9 cellular contexts compared by ENCODE assay signal in the genomic region with DNA sequence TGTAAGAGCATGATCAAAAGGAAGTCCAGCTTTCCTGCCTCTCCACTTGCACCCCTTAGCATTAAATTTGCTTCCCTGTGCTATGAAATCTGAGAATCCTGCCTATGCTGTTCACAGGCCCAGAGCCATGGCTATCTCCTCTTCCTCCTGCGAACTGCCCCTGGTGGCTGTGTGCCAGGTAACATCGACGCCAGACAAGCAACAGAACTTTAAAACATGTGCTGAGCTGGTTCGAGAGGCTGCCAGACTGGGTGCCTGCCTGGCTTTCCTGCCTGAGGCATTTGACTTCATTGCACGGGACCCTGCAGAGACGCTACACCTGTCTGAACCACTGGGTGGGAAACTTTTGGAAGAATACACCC. TPM values are rescaled to one million over a fixed set of nuclear protein-coding genes. Genes with fewer than 3 reads are reported as not detected.
DNase-seq lines count a peak whose midpoint lies in the region; ATAC-seq and TF ChIP-seq lines count a peak whose summit lies in the region.
"Had no signal": no experiment of that assay in that cellular context is flagged by ENCODE, and none has a peak within 500 bp of the region (broad histone marks: within the 10 kb centered on the region; RNA-seq: fewer than 3 reads in every experiment).

No MANE protein-coding gene starts in this region.

- no peaks in the 10 kb centered on the region for H3K9me3 Mint-ChIP-seq in neural crest cell

- peak overlapping the region; percentile 27 for H3K27ac Mint-ChIP-seq in neural crest cell (ENCODE audit: unreplicated experiment)

- H3K4me3 ChIP-seq in GM12865 (ENCODE audit: low read depth, low read length) (peak overlapping the region; percentile 74), SK-N-MC (peak overlapping the region; percentile 94)

- H3K4me1 Mint-ChIP-seq in neural crest cell: peaks cover 37% of the 10 kb centered on the region

- H3K4me3 Mint-ChIP-seq in neural crest cell: peak overlapping the region; percentile 98

- H3K27me3 Mint-ChIP-seq in neural crest cell (ENCODE audit: low read depth): no peaks in the 10 kb centered on the region

- H3K27ac ChIP-seq in SK-N-MC: no peak overlapping the region
- peak overlapping the region; percentile 97 for H3K27ac ChIP-seq in epithelial cell of prostate

- peaks cover 11% of the 10 kb centered on the region for H3K36me3 Mint-ChIP-seq in neural crest cell (ENCODE audit: low read depth)

- peaks cover 55% of the 10 kb centered on the region for H3K36me3 ChIP-seq in SK-N-MC (ENCODE audit: insufficient read depth, low read length)

- ATAC-seq in HG02840 (IDR thresholded peaks at IDR 0.05; ENCODE audit: low FRiP score, unreplicated experiment) (no peak), GM18498 (IDR thresholded peaks at IDR 0.05; ENCODE audit: unreplicated experiment) (no peak)

- peak overlapping the region; percentile 90 for H3K9ac ChIP-seq in SK-N-MC (ENCODE audit: insufficient read length)

- peak; percentile 1 for TF ChIP-seq CTCF in GM12865 (IDR thresholded peaks at IDR 0.05; ENCODE audit: insufficient read depth, low read depth, low read length, missing control alignments)
- TF ChIP-seq CTCF in neural crest cell (conservative IDR thresholded peaks at IDR 0.05): no peak

- DNase-seq in GM12865 (ENCODE audit: low read depth): peak; percentile 22
- DNase-seq in SK-N-MC (ENCODE audit: low read depth, low spot score): no peak
- no peak for DNase-seq in epithelial cell of prostate (ENCODE audit: low read depth, low spot score)
- no peak for DNase-seq in neural crest cell (ENCODE audit: low read depth, low spot score)
- no peak for DNase-seq in kidney glomerular epithelial cell (lab: John Stamatoyannopoulos, UW)
- DNase-seq in HK-2 (ENCODE audit: unreplicated experiment): no peak

- H3K9me3 ChIP-seq in SK-N-MC (ENCODE audit: low read depth, low read length): no peaks in the 10 kb centered on the region

RNA-seq across cellular contexts. Expression of a gene that starts 1.1 kb away (rescaled TPM):
- 48.6 and 53.9 TPM in 2 replicates for total RNA-seq in neural crest cell

RNA-seq across cellular contexts. Expression of a gene that starts 1.2 kb away (rescaled TPM):
- 90.0 and 99.5 TPM in 2 replicates for total RNA-seq in neural crest cell

RNA-seq across cellular contexts. Expression of a gene that starts 13.5 kb away (rescaled TPM):
- total RNA-seq in neural crest cell: 35.1 and 36.2 TPM in 2 replicates

RNA-seq across cellular contexts. Expression of a gene that starts 20.8 kb away (rescaled TPM):
- 8.0 and 9.1 TPM in 2 replicates for total RNA-seq in neural crest cell
- total RNA-seq: T-helper 1 cell treated with Interleukin-12 subunit alpha and Interleukin-12 subunit beta and Interleukin-4 antibody, amounts not matched to agents 30 ng/mL and 1 ng/mL, for 36 hours had no signal

RNA-seq across cellular contexts. Expression of a gene that starts 29.6 kb away (rescaled TPM):
- not detected in 2 replicates for total RNA-seq in neural crest cell
- total RNA-seq: T-helper 1 cell treated with Interleukin-12 subunit alpha and Interleukin-12 subunit beta and Interleukin-4 antibody, amounts not matched to agents 30 ng/mL and 1 ng/mL, for 36 hours had no signal
